Comparison of ENCODE assay signal across 9 cellular contexts in the genomic region with DNA sequence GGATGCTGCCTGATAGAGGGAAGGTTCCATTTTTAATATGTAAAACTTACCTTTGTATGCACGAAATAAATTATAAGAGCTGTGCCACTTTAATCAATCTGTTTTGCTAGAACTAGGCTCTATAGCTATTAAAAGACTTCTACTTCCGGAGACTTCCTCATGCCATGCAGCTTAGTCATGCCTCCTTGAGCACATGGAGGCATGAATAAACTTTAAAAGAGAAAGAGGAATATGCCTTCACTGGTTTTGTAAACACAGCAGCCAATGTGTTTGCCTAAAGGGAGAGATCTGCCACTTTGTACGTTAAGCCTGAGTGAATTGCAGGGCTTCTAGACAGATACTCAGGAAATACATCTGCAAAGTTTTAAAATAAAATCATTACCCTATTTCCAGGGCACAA.
DNase-seq lines count a peak whose midpoint lies in the region; ATAC-seq, FAIRE-seq and TF ChIP-seq lines count a peak whose summit lies in the region.
"Had no signal": no experiment of that assay in that cellular context is flagged by ENCODE, and none has a peak within 500 bp of the region (broad histone marks: within the 10 kb centered on the region; RNA-seq: fewer than 3 reads in every experiment).

No MANE protein-coding gene starts in this region.

- intact Hi-C loops in Panc1 (cut with micrococcal nuclease; ENCODE audit: unreplicated experiment) = no loop called here

- TF ChIP-seq POLR2A in H54 (IDR thresholded peaks at IDR 0.05; ENCODE audit: low read depth, low read length) = no peak

- peak overlapping the region; percentile 25; the same call in 1 of the 2 replicates for H3K27ac ChIP-seq in Panc1 (ENCODE audit: low read length)
- peak overlapping the region; percentile 10 for H3K27ac ChIP-seq in smooth muscle cell (ENCODE audit: low read depth)

- no peaks in the 10 kb centered on the region; the same call in 1 of the 2 replicates for H3K4me1 ChIP-seq in Panc1 (ENCODE audit: control insufficient read depth, insufficient read depth, low read length)
- no peaks in the 10 kb centered on the region for H3K4me1 ChIP-seq in smooth muscle cell (ENCODE audit: low read depth)

- H3F3A ChIP-seq in smooth muscle cell (ENCODE audit: low read depth) = peaks cover 4% of the 10 kb centered on the region

- WGBS in smooth muscle cell (ENCODE audit: low lambda C conversion rate) = 19% methylated on average over 3 of the region's 3 CpGs

- H3K4me2 ChIP-seq in smooth muscle cell = peak overlapping the region; percentile 66

- ATAC-seq in Panc1 (peak; percentile 63; the same call in 1 of the 2 replicates), GM21717 (IDR thresholded peaks at IDR 0.05; ENCODE audit: unreplicated experiment) (no peak), HG03039 (IDR thresholded peaks at IDR 0.05; ENCODE audit: unreplicated experiment) (no peak), HG02571 (IDR thresholded peaks at IDR 0.05; ENCODE audit: unreplicated experiment) (no peak)

- H3K4me3 ChIP-seq in Panc1 (ENCODE audit: low read depth in 2 of 2, low read length in 2 of 2) (peak overlapping the region in 1 of 2 experiments; percentile 23; a peak in 2 of 4 replicates), smooth muscle cell (peak overlapping the region; percentile 14)

- POLR2A ChIA-PET in Panc1 (lab: Charles Lee) = interaction anchor here (0.7 kb wide), 1 partner anchor 841 kb away, joined by 3 read pairs; no protein-coding TSS in a partner anchor

- no peaks in the 10 kb centered on the region for H3K27me3 ChIP-seq in Panc1 (ENCODE audit: control insufficient read depth, insufficient read depth, low read length)
- no peaks in the 10 kb centered on the region for H3K27me3 ChIP-seq in smooth muscle cell (ENCODE audit: low read depth)

- DNase-seq in H54 (ENCODE audit: insufficient read length, low spot score) = peak; percentile 16
- peak; percentile 33 for DNase-seq in Panc1 (ENCODE audit: low read depth, low spot score)
- DNase-seq in fibroblast of peridontal ligament (ENCODE audit: extremely low read depth) = peak; percentile 81
- no peak for DNase-seq in smooth muscle cell (lab: John Stamatoyannopoulos, UW; ENCODE audit: unreplicated experiment)
- DNase-seq in GM13976 (ENCODE audit: low spot score) = no peak
- DNase-seq: right cardiac atrium had no signal

- H3K9ac ChIP-seq in smooth muscle cell (ENCODE audit: low read depth) = no peak overlapping the region

- CTCF ChIA-PET in Panc1 (lab: Charles Lee) = no interaction called here

- TF ChIP-seq CTCF in Panc1 (IDR thresholded peaks at IDR 0.05) (no peak), smooth muscle cell (IDR thresholded peaks at IDR 0.05; ENCODE audit: borderline replicate concordance, insufficient read depth, poor library complexity, severe bottlenecking) (no peak), GM13976 (IDR thresholded peaks at IDR 0.05; ENCODE audit: borderline replicate concordance, control extremely low read depth, extremely low read depth, insufficient read depth, missing control alignments) (no peak)

- H2AFZ ChIP-seq in smooth muscle cell (ENCODE audit: low read depth) = peak overlapping the region; percentile 8

- H3K36me3 ChIP-seq in Panc1 (ENCODE audit: control insufficient read depth, insufficient read depth, low read length) (no peaks in the 10 kb centered on the region), smooth muscle cell (ENCODE audit: low read depth) (no peaks in the 10 kb centered on the region)

- BruUV-seq in Panc1 (replicated peaks; lab: Mats Ljungman, UMichigan) = no TSS peak

- no peaks in the 10 kb centered on the region for H4K20me1 ChIP-seq in smooth muscle cell (ENCODE audit: low read depth)

- in situ Hi-C loops in Panc1 (cut with HindIII; ENCODE audit: low pct_unique_long_range_greater_than_20kb, low sequenced_read_pairs) (no loop called here), GM13976 (cut with MboI; ENCODE audit: low sequenced_read_pairs, unreplicated experiment) (no loop called here)

- FAIRE-seq in H54 (lab: Jason Lieb, UNC) = no peak

- H3K79me2 ChIP-seq in smooth muscle cell (ENCODE audit: low read depth) = no peaks in the 10 kb centered on the region

- H3K9me3 ChIP-seq in Panc1 (ENCODE audit: control insufficient read depth, insufficient read depth, low read depth, low read length) = no peaks in the 10 kb centered on the region
- no peaks in the 10 kb centered on the region for H3K9me3 ChIP-seq in smooth muscle cell (replicated peaks; ENCODE audit: low read depth)

Comparison
In these comparisons a context has a peak if more than half of its experiments do, and no peak if none do; other contexts are left out.
1. DNase-seq: peak in H54 (single experiment), Panc1 (single experiment) and fibroblast of peridontal ligament (single experiment); none in smooth muscle cell (single experiment) and GM13976 (single experiment).